In genomic region chr5:15852949-15853348, GRCh38 we compare ENCODE assay signal across 32 cellular contexts.
"Had no signal": no experiment of that assay in that cellular context is flagged by ENCODE, and none has a peak within 500 bp of the region (broad histone marks: within the 10 kb centered on the region; RNA-seq: fewer than 3 reads in every experiment).

No MANE protein-coding gene starts in this region.

- H3K27ac Mint-ChIP-seq: activated B cell treated with CpG ODN at 0.5 μM for 24 hours; activated CD8-positive, alpha-beta T cell treated with anti-CD3 and anti-CD28 coated beads for 36 hours; activated naive CD8-positive, alpha-beta T cell; activated naive CD8-positive, alpha-beta T cell treated with anti-CD3 and anti-CD28 coated beads, Interleukin-2, amount 50 U/mL, for 24 hours; activated T-helper 17 cell treated with anti-CD3 and anti-CD28 coated beads, Interleukin-2, amount 50 U/mL, for 72 hours; T-helper 17 cell; T-helper 2 cell treated with Interferon-gamma antibody and Interleukin-4, amounts not matched to agents 5 μg/mL and 100 μg/mL, for 36 hours had no signal

- H3K9me3 ChIP-seq: adrenal gland, body of pancreas, colonic mucosa, esophagus squamous epithelium, gastroesophageal sphincter had no signal

- H3K27ac ChIP-seq: adrenal gland, body of pancreas, colonic mucosa, epithelial cell of prostate, esophagus squamous epithelium, gastroesophageal sphincter, WERI-Rb-1 had no signal

- H3K9me3 Mint-ChIP-seq: activated naive CD8-positive, alpha-beta T cell treated with anti-CD3 and anti-CD28 coated beads, Interleukin-2, amount 50 U/mL, for 24 hours had no signal

- DNase-seq: activated B cell treated with CpG ODN at 0.5 μM for 24 hours; activated CD4-positive, alpha-beta T cell treated with anti-CD3 and anti-CD28 coated beads for 48 hours; activated CD4-positive, alpha-beta T cell treated with anti-CD3 and anti-CD28 coated beads, Interleukin-2, amount 50 U/mL, for 1 hour; activated CD4-positive, alpha-beta T cell treated with anti-CD3 and anti-CD28 coated beads, Interleukin-2, amount 50 U/mL, for 48 hours; activated CD8-positive, alpha-beta memory T cell treated with anti-CD3 and anti-CD28 coated beads for 24 hours; activated CD8-positive, alpha-beta T cell treated with anti-CD3 and anti-CD28 coated beads for 36 hours; activated effector memory CD4-positive, alpha-beta T cell treated with Interleukin-2 at 50 U/mL for 16 hours; activated gamma-delta T cell treated with Interleukin-2 at 50 U/mL for 16 hours; activated naive CD4-positive, alpha-beta T cell treated with anti-CD3 and anti-CD28 coated beads, Interleukin-2, amount 50 U/mL, for 16 hours; activated naive CD4-positive, alpha-beta T cell treated with Interleukin-2 at 50 U/mL for 16 hours; activated naive CD8-positive, alpha-beta T cell treated with anti-CD3 and anti-CD28 coated beads, Interleukin-2, amount 50 U/mL, for 24 hours; activated T-cell treated with anti-CD3 and anti-CD28 coated beads, Interleukin-2, amount 50 U/mL, for 4 hours; adrenal gland; amygdala; aorta; body of pancreas; central memory CD4-positive, alpha-beta T cell; cerebellar nuclear complex; colonic mucosa; effector CD8-positive, alpha-beta T cell; esophagus squamous epithelium; foreskin melanocyte; T-helper 1 cell; T-helper 17 cell; T1000; WERI-Rb-1 had no signal

- H3K36me3 Mint-ChIP-seq: activated naive CD8-positive, alpha-beta T cell had no signal

- H3K4me1 Mint-ChIP-seq: activated B cell treated with CpG ODN at 0.5 μM for 24 hours; activated naive CD8-positive, alpha-beta T cell treated with anti-CD3 and anti-CD28 coated beads, Interleukin-2, amount 50 U/mL, for 24 hours; activated T-helper 17 cell treated with anti-CD3 and anti-CD28 coated beads, Interleukin-2, amount 50 U/mL, for 72 hours; T-helper 17 cell had no signal

- H3K4me3 Mint-ChIP-seq: activated B cell treated with CpG ODN at 0.5 μM for 24 hours; activated CD8-positive, alpha-beta T cell treated with anti-CD3 and anti-CD28 coated beads for 36 hours; activated naive CD8-positive, alpha-beta T cell; activated naive CD8-positive, alpha-beta T cell treated with anti-CD3 and anti-CD28 coated beads, Interleukin-2, amount 50 U/mL, for 24 hours; activated T-cell treated with anti-CD3 and anti-CD28 coated beads, Interleukin-2, amount 50 U/mL, for 4 hours; activated T-helper 17 cell treated with anti-CD3 and anti-CD28 coated beads, Interleukin-2, amount 50 U/mL, for 72 hours; T-helper 17 cell; T-helper 2 cell treated with Interferon-gamma antibody and Interleukin-4, amounts not matched to agents 5 μg/mL and 100 μg/mL, for 36 hours had no signal

- H3K36me3 ChIP-seq: adrenal gland, colonic mucosa, esophagus squamous epithelium, gastroesophageal sphincter, WERI-Rb-1 had no signal

- H3K27me3 ChIP-seq: adrenal gland, body of pancreas, colonic mucosa, esophagus squamous epithelium, gastroesophageal sphincter had no signal

- H3K4me1 ChIP-seq: body of pancreas, colonic mucosa had no signal

- H3K27me3 Mint-ChIP-seq: activated B cell treated with CpG ODN at 0.5 μM for 24 hours; activated CD8-positive, alpha-beta T cell treated with anti-CD3 and anti-CD28 coated beads for 36 hours; activated naive CD8-positive, alpha-beta T cell treated with anti-CD3 and anti-CD28 coated beads, Interleukin-2, amount 50 U/mL, for 24 hours; T-helper 17 cell had no signal

- ATAC-seq: activated CD4-positive, CD25-positive, alpha-beta regulatory T cell treated with anti-CD3 and anti-CD28 coated beads, Interleukin-2, amount 50 U/mL, for 24 hours; activated CD8-positive, alpha-beta T cell treated with anti-CD3 and anti-CD28 coated beads for 36 hours; activated naive CD8-positive, alpha-beta T cell treated with anti-CD3 and anti-CD28 coated beads, Interleukin-2, amount 50 U/mL, for 24 hours; activated T-cell treated with anti-CD3 and anti-CD28 coated beads, Interleukin-2, amount 50 U/mL, for 4 hours; activated T-helper 17 cell treated with anti-CD3 and anti-CD28 coated beads, Interleukin-2, amount 50 U/mL, for 72 hours; body of pancreas; gastroesophageal sphincter; T-helper 17 cell had no signal

- H3K4me3 ChIP-seq: adrenal gland, body of pancreas, colonic mucosa, esophagus squamous epithelium, gastroesophageal sphincter had no signal
